In genomic region chr4:163598028-163598427, GRCh38 we compare ENCODE assay signal across 13 cellular contexts.
DNase-seq lines count a peak whose midpoint lies in the region; ATAC-seq and TF ChIP-seq lines count a peak whose summit lies in the region.
"Had no signal": no experiment of that assay in that cellular context is flagged by ENCODE, and none has a peak within 500 bp of the region (broad histone marks: within the 10 kb centered on the region; RNA-seq: fewer than 3 reads in every experiment).

No MANE protein-coding gene starts in this region.

- CTCF ChIA-PET in activated CD4-positive, alpha-beta T cell treated with anti-CD3 and anti-CD28 coated beads, Interleukin-2, amount 10 ng/mL, durations not matched to agents 7 days and 5 days (lab: Charles Lee): no interaction called here

- H3K4me3 Mint-ChIP-seq in activated CD4-positive, alpha-beta T cell treated with anti-CD3 and anti-CD28 coated beads, Interleukin-2, amount 10 ng/mL, durations not matched to agents 7 days and 5 days: no peak overlapping the region
- H3K4me3 Mint-ChIP-seq: mesothelial cell of epicardium had no signal

- H3K27ac Mint-ChIP-seq in activated CD4-positive, alpha-beta T cell treated with anti-CD3 and anti-CD28 coated beads, Interleukin-2, amount 10 ng/mL, durations not matched to agents 7 days and 5 days: no peak overlapping the region
- H3K27ac Mint-ChIP-seq: mesothelial cell of epicardium had no signal

- no peaks in the 10 kb centered on the region for H3K9me3 Mint-ChIP-seq in activated CD4-positive, alpha-beta T cell treated with anti-CD3 and anti-CD28 coated beads, Interleukin-2, amount 10 ng/mL, durations not matched to agents 7 days and 5 days
- H3K9me3 Mint-ChIP-seq: mesothelial cell of epicardium had no signal

- ATAC-seq in GM19395 (IDR thresholded peaks at IDR 0.05; ENCODE audit: unreplicated experiment) (peak; percentile 91), HG02763 (IDR thresholded peaks at IDR 0.05; ENCODE audit: unreplicated experiment) (peak; percentile 65), HG03520 (IDR thresholded peaks at IDR 0.05; ENCODE audit: unreplicated experiment) (peak; percentile 55), HG03460 (IDR thresholded peaks at IDR 0.05; ENCODE audit: unreplicated experiment) (no peak)

- H3K36me3 Mint-ChIP-seq in activated CD4-positive, alpha-beta T cell treated with anti-CD3 and anti-CD28 coated beads, Interleukin-2, amount 10 ng/mL, durations not matched to agents 7 days and 5 days (ENCODE audit: low read depth): no peaks in the 10 kb centered on the region
- H3K36me3 Mint-ChIP-seq: mesothelial cell of epicardium had no signal

- H3K4me1 Mint-ChIP-seq in activated CD4-positive, alpha-beta T cell treated with anti-CD3 and anti-CD28 coated beads, Interleukin-2, amount 10 ng/mL, durations not matched to agents 7 days and 5 days: no peaks in the 10 kb centered on the region
- H3K4me1 Mint-ChIP-seq: mesothelial cell of epicardium had no signal

- H3K27me3 Mint-ChIP-seq in activated CD4-positive, alpha-beta T cell treated with anti-CD3 and anti-CD28 coated beads, Interleukin-2, amount 10 ng/mL, durations not matched to agents 7 days and 5 days: no peaks in the 10 kb centered on the region

- DNase-seq in GM10266 (ENCODE audit: extremely low spot score): peak; percentile 12
- DNase-seq in NCI-H345 (lab: John Stamatoyannopoulos, UW): no peak
- DNase-seq in NCI-H2171 (lab: John Stamatoyannopoulos, UW): no peak
- DNase-seq in activated CD4-positive, alpha-beta T cell treated with anti-CD3 and anti-CD28 coated beads, Interleukin-2, amount 10 ng/mL, durations not matched to agents 7 days and 5 days: no peak
- DNase-seq: activated T-cell treated with anti-CD3 and anti-CD28 coated beads, Interleukin-2, amount 50 U/mL, for 48 hours; NCI-H2081 treated with DMSO at 0.1 percent for 48 hours; OCI-M1; SW 1271 had no signal

- no peak for TF ChIP-seq CTCF in GM10266 (IDR thresholded peaks at IDR 0.05; ENCODE audit: control insufficient read depth, insufficient read depth, low read depth, missing control alignments)

- POLR2A ChIA-PET in activated CD4-positive, alpha-beta T cell treated with anti-CD3 and anti-CD28 coated beads, Interleukin-2, amount 10 ng/mL, durations not matched to agents 7 days and 5 days (lab: Charles Lee): no interaction called here
